Comparison of ENCODE assay signal across 8 cellular contexts in genomic region chr9:134025606-134026541, GRCh38. TPM values are rescaled to one million over a fixed set of nuclear protein-coding genes. Genes with fewer than 3 reads are reported as not detected.
DNase-seq lines count a peak whose midpoint lies in the region; ATAC-seq and TF ChIP-seq lines count a peak whose summit lies in the region.

No MANE protein-coding gene starts in this region.

- ATAC-seq in GM18907 (IDR thresholded peaks at IDR 0.05; ENCODE audit: unreplicated experiment) (peak; percentile 36), HG03139 (IDR thresholded peaks at IDR 0.05; ENCODE audit: unreplicated experiment) (peak; percentile 20)

- TF ChIP-seq CTCF in Peyer's patch (IDR thresholded peaks at IDR 0.05) (peak in 4 of 6 experiments; percentile 8 to 42 (median 12)), parathyroid adenoma (IDR thresholded peaks at IDR 0.05) (no peak)

- peak overlapping the region; percentile 92 for H3K4me2 ChIP-seq in parathyroid adenoma (ENCODE audit: low read length)

- H3K79me2 ChIP-seq in parathyroid adenoma: no peaks in the 10 kb centered on the region

- H3K27me3 ChIP-seq in Peyer's patch: no peaks in the 10 kb centered on the region
- no peaks in the 10 kb centered on the region for H3K27me3 ChIP-seq in parathyroid adenoma (ENCODE audit: control insufficient read depth, insufficient read depth, low read length)

- H3K9ac ChIP-seq in parathyroid adenoma: peak overlapping the region; percentile 37

- peak overlapping the region; percentile 63 to 98 (median 94) for H3K4me3 ChIP-seq in Peyer's patch
- peak overlapping the region; percentile 71 for H3K4me3 ChIP-seq in parathyroid adenoma (ENCODE audit: low read depth, low read length)

- DNase-seq in AML-193 (lab: John Stamatoyannopoulos, UW) (peak; percentile 24 to 32), Peyer's patch (peak in 2 of 3 donors; percentile 47 to 68), activated gamma-delta T cell (lab: John Stamatoyannopoulos, UW) (peak; percentile 33), globus pallidus (ENCODE audit: low spot score) (peak; percentile 36), ureter (ENCODE audit: low spot score) (peak; percentile 63)

- no peaks in the 10 kb centered on the region for H3K9me3 ChIP-seq in Peyer's patch
- H3K9me3 ChIP-seq in parathyroid adenoma (ENCODE audit: control insufficient read depth, low read length): no peaks in the 10 kb centered on the region

- no peak for TF ChIP-seq POLR2A in Peyer's patch (IDR thresholded peaks at IDR 0.05)

- peaks cover 0 to 11% (median 8%) of the 10 kb centered on the region in 4 donors for H3K4me1 ChIP-seq in Peyer's patch
- no peaks in the 10 kb centered on the region for H3K4me1 ChIP-seq in parathyroid adenoma

- H3K27ac ChIP-seq in Peyer's patch: peak overlapping the region; percentile 37 to 89 (median 64)
- H3K27ac ChIP-seq in parathyroid adenoma: peak overlapping the region; percentile 51

- peak overlapping the region; percentile 50 for H2AFZ ChIP-seq in parathyroid adenoma

- H3K36me3 ChIP-seq in Peyer's patch: peaks cover 0 to 9% (median 0%) of the 10 kb centered on the region in 3 donors
- no peaks in the 10 kb centered on the region for H3K36me3 ChIP-seq in parathyroid adenoma (ENCODE audit: control insufficient read depth, insufficient read depth, low read length)

RNA-seq across cellular contexts. Expression of gene BRD3OS, which starts 0.6 kb away (rescaled TPM):
- total RNA-seq in Peyer's patch (10 to 100 TPM in 1 of 4 donors, 1 to 10 TPM in 3; 1.4 to 11.6 (median 2.3) TPM), ureter (16.9 TPM)

RNA-seq across cellular contexts. Expression of gene VAV2, which starts 33.8 kb away (rescaled TPM):
- 10 to 100 TPM; 47.9 to 61.8 (median 58.9) TPM for total RNA-seq in Peyer's patch
- 38.9 TPM for total RNA-seq in ureter

RNA-seq across cellular contexts. Expression of gene BRD3, which starts 42.0 kb away (rescaled TPM):
- total RNA-seq in Peyer's patch (10 to 100 TPM; 16.3 to 57.8 (median 35.0) TPM), ureter (44.7 TPM)

Comparison
In these comparisons a context has a peak if more than half of its experiments do, and no peak if none do; other contexts are left out.
1. Peak in every context shown above with its lines: DNase-seq, ATAC-seq, H3K4me3 ChIP-seq and H3K27ac ChIP-seq.